26 cellular contexts compared by ENCODE assay signal in the genomic region with DNA sequence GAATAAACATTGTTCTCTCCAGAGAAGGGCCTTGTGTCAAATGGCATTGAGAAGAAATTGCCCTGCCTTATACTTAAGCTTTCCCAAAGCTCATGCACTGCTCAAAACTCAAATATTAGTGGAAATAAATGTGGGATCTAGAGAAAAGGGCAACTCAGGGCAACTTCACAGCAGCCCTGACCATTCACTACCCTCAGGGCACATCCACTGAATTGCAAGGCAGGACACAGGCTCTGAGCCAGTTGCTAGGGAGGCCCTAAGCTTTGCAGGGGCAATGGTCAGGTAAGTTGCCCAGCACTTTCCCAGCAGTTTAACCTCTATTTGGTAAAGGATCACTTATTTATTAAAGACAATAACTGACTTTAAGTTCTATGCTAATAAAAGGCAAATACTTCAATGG.
"Had no signal": no experiment of that assay in that cellular context is flagged by ENCODE, and none has a peak within 500 bp of the region (broad histone marks: within the 10 kb centered on the region; RNA-seq: fewer than 3 reads in every experiment).

No MANE protein-coding gene starts in this region.

- ATAC-seq: activated naive CD4-positive, alpha-beta T cell treated with anti-CD3 and anti-CD28 coated beads, Interleukin-2, amount 50 U/mL, for 72 hours; activated naive CD8-positive, alpha-beta T cell treated with anti-CD3 and anti-CD28 coated beads, Interleukin-2, amount 50 U/mL, for 24 hours; activated T-cell treated with anti-CD3 and anti-CD28 coated beads, Interleukin-2, amount 50 U/mL, for 4 hours; T-cell had no signal

- H3K36me3 Mint-ChIP-seq: activated CD4-positive, alpha-beta memory T cell treated with anti-CD3 and anti-CD28 coated beads for 36 hours; activated naive CD4-positive, alpha-beta T cell treated with anti-CD3 and anti-CD28 coated beads, Interleukin-2, amount 50 U/mL, for 72 hours; brain; T-cell had no signal

- DNase-seq: activated CD4-positive, alpha-beta memory T cell treated with anti-CD3 and anti-CD28 coated beads for 36 hours; activated CD4-positive, alpha-beta T cell treated with anti-CD3 and anti-CD28 coated beads, Interleukin-2, amount 10 ng/mL, durations not matched to agents 7 days and 5 days; activated CD4-positive, CD25-positive, alpha-beta regulatory T cell; activated CD8-positive, alpha-beta memory T cell treated with anti-CD3 and anti-CD28 coated beads for 24 hours; activated effector memory CD4-positive, alpha-beta T cell treated with anti-CD3 and anti-CD28 coated beads, Interleukin-2, amount 50 U/mL, for 16 hours; activated naive CD4-positive, alpha-beta T cell treated with Interleukin-2 at 50 U/mL for 16 hours; activated naive CD8-positive, alpha-beta T cell treated with anti-CD3 and anti-CD28 coated beads, Interleukin-2, amount 50 U/mL, for 24 hours; activated T-cell treated with anti-CD3 and anti-CD28 coated beads, Interleukin-2, amount 50 U/mL, for 4 hours; amygdala; MG63; MV-4-11; NCI-H1105; NCI-H1436; NCI-H1694 treated with DMSO at 0.1 percent for 48 hours; NCI-H2029 treated with DMSO at 0.1 percent for 48 hours; NCI-H446; NCI-H524; SIG-M5; T-cell; T-helper 2 cell; T1000 had no signal

- H3K27me3 ChIP-seq: cardiac muscle cell, MG63 had no signal

- H3K27ac ChIP-seq: cardiac muscle cell, KMS-11, SK-N-MC had no signal

- H3K4me3 Mint-ChIP-seq: activated CD4-positive, alpha-beta memory T cell treated with anti-CD3 and anti-CD28 coated beads for 36 hours; activated CD4-positive, alpha-beta T cell treated with anti-CD3 and anti-CD28 coated beads, Interleukin-2, amount 10 ng/mL, durations not matched to agents 7 days and 5 days; activated naive CD8-positive, alpha-beta T cell treated with anti-CD3 and anti-CD28 coated beads, Interleukin-2, amount 50 U/mL, for 24 hours; activated T-cell treated with anti-CD3 and anti-CD28 coated beads, Interleukin-2, amount 50 U/mL, for 4 hours; brain; T-cell had no signal

- H3K4me1 Mint-ChIP-seq: activated CD4-positive, alpha-beta T cell treated with anti-CD3 and anti-CD28 coated beads, Interleukin-2, amount 10 ng/mL, durations not matched to agents 7 days and 5 days; activated naive CD8-positive, alpha-beta T cell treated with anti-CD3 and anti-CD28 coated beads, Interleukin-2, amount 50 U/mL, for 24 hours; brain; T-cell had no signal

- H3K9me3 ChIP-seq: MG63 had no signal

- H3K4me2 ChIP-seq: KMS-11 had no signal

- H3K9me3 Mint-ChIP-seq: activated CD4-positive, alpha-beta memory T cell treated with anti-CD3 and anti-CD28 coated beads for 36 hours; activated CD4-positive, alpha-beta T cell treated with anti-CD3 and anti-CD28 coated beads, Interleukin-2, amount 10 ng/mL, durations not matched to agents 7 days and 5 days; activated naive CD8-positive, alpha-beta T cell treated with anti-CD3 and anti-CD28 coated beads, Interleukin-2, amount 50 U/mL, for 24 hours had no signal

- H3K36me3 ChIP-seq: cardiac muscle cell, MG63 had no signal

- H3K4me3 ChIP-seq: cardiac muscle cell, MG63, SK-N-MC had no signal

- H3K9ac ChIP-seq: KMS-11 had no signal

- H3K27ac Mint-ChIP-seq: activated CD4-positive, alpha-beta memory T cell treated with anti-CD3 and anti-CD28 coated beads for 36 hours; activated naive CD4-positive, alpha-beta T cell treated with anti-CD3 and anti-CD28 coated beads, Interleukin-2, amount 50 U/mL, for 72 hours; activated naive CD8-positive, alpha-beta T cell treated with anti-CD3 and anti-CD28 coated beads, Interleukin-2, amount 50 U/mL, for 24 hours; brain; T-cell had no signal

- H3K27me3 Mint-ChIP-seq: activated CD4-positive, alpha-beta memory T cell treated with anti-CD3 and anti-CD28 coated beads for 36 hours; activated CD4-positive, alpha-beta T cell treated with anti-CD3 and anti-CD28 coated beads, Interleukin-2, amount 10 ng/mL, durations not matched to agents 7 days and 5 days; activated naive CD8-positive, alpha-beta T cell treated with anti-CD3 and anti-CD28 coated beads, Interleukin-2, amount 50 U/mL, for 24 hours; brain had no signal
